In genomic region chr13:113192902-113193301, GRCh38 we compare ENCODE assay signal across 1 cellular context.
TF ChIP-seq lines count a peak whose summit lies in the region.

No MANE protein-coding gene starts in this region.

TF ChIP-seq in HepG2, 621 proteins besides CTCF, POLR2A, EP300 and RAD21:
- no peak for TF ChIP-seq PHF8 (CRISPR knock-in tag; IDR thresholded peaks at IDR 0.05)
- TF ChIP-seq GLI4 (CRISPR knock-in tag; IDR thresholded peaks at IDR 0.05; ENCODE audit: borderline replicate concordance), result no peak
- TF ChIP-seq HNF1A (IDR thresholded peaks at IDR 0.05; ENCODE audit: low read depth), result no peak
- TF ChIP-seq HNF1A (CRISPR knock-in tag; IDR thresholded peaks at IDR 0.05; ENCODE audit: borderline replicate concordance), result no peak
- no peak for TF ChIP-seq ZFP36L1 (CRISPR knock-in tag; IDR thresholded peaks at IDR 0.05)
- TF ChIP-seq SMAD9 (CRISPR knock-in tag; IDR thresholded peaks at IDR 0.05), result no peak
- no peak for TF ChIP-seq ZNF549 (CRISPR knock-in tag; IDR thresholded peaks at IDR 0.05)
- TF ChIP-seq HOXD1 (CRISPR knock-in tag; IDR thresholded peaks at IDR 0.05), result no peak
- TF ChIP-seq CEBPB (IDR thresholded peaks at IDR 0.05; ENCODE audit: borderline replicate concordance, low read depth, low read length), result peak; percentile 76
TF ChIP-seq in HepG2: peak in this region for 1.
